16 cellular contexts compared by ENCODE assay signal in the genomic region with DNA sequence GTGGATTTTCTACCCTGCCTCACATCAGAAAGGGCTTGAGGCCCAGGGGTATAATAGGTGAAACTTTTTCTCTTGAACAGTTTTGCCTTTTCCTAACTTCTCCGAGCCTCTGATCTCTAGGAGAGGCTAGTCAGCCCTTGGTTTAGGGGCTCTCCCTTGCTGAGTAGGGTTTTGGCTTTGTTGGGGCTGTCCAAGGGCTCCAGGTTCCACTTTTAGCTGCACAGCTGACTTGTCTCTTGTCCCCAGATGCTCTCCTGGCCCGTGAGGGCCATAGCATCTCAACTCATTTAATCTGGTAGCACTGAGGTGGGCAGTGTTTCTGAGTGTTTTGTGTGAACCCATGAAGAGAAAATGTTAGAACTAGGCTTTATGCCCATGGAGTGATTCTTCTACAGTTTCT.
A peak's percentile ranks its signal among the peaks of the same experiment; 100 is the strongest.
DNase-seq lines count a peak whose midpoint lies in the region; ATAC-seq and TF ChIP-seq lines count a peak whose summit lies in the region.
"Had no signal": no experiment of that assay in that cellular context is flagged by ENCODE, and none has a peak within 500 bp of the region (broad histone marks: within the 10 kb centered on the region; RNA-seq: fewer than 3 reads in every experiment).

No MANE protein-coding gene starts in this region.

- no peak overlapping the region for H3K4me2 ChIP-seq in DND-41 (ENCODE audit: insufficient read depth, low read length)
- peak overlapping the region; percentile 3 for H3K4me2 ChIP-seq in Karpas-422 (ENCODE audit: low read depth, low read length, poor library complexity, severe bottlenecking)
- H3K4me2 ChIP-seq: PC-9 had no signal

- TF ChIP-seq CTCF in DND-41 (IDR thresholded peaks at IDR 0.05; ENCODE audit: borderline replicate concordance, extremely low read depth, low read length, poor library complexity, severe bottlenecking) (no peak), prostate gland (IDR thresholded peaks at IDR 0.05) (no peak)

- H3K27me3 ChIP-seq in DND-41 (ENCODE audit: insufficient read depth, low read length, poor library complexity) (no peaks in the 10 kb centered on the region), Karpas-422 (ENCODE audit: low read length) (no peaks in the 10 kb centered on the region), prostate gland (replicated peaks; ENCODE audit: insufficient read depth) (no peaks in the 10 kb centered on the region)
- H3K27me3 ChIP-seq in effector memory CD4-positive, alpha-beta T cell (replicated peaks; ENCODE audit: control insufficient read depth, insufficient read depth, low read length, poor library complexity, severe bottlenecking): no peaks in the 10 kb centered on the region

- peak overlapping the region; percentile 28; the same call in 1 of the 2 replicates for H3K27ac ChIP-seq in DND-41 (ENCODE audit: low read length)
- peak overlapping the region; percentile 99 for H3K27ac ChIP-seq in Karpas-422 (ENCODE audit: low read length)
- peak overlapping the region; percentile 67 for H3K27ac ChIP-seq in caudate nucleus (ENCODE audit: low read depth, low read length)
- H3K27ac ChIP-seq in prostate gland: peak overlapping the region; percentile 44 to 88
- H3K27ac ChIP-seq in effector memory CD4-positive, alpha-beta T cell (ENCODE audit: insufficient read depth, low read length, poor library complexity, severe bottlenecking): no peak overlapping the region
- H3K27ac ChIP-seq: PC-9, SK-N-MC had no signal

- peaks cover 94% of the 10 kb centered on the region for H3K36me3 ChIP-seq in DND-41 (ENCODE audit: insufficient read depth, low read length)
- H3K36me3 ChIP-seq in Karpas-422 (ENCODE audit: insufficient read depth, low read length): peaks cover 2% of the 10 kb centered on the region; the same call in 1 of the 2 replicates
- H3K36me3 ChIP-seq in prostate gland: no peaks in the 10 kb centered on the region
- H3K36me3 ChIP-seq in effector memory CD4-positive, alpha-beta T cell (ENCODE audit: control insufficient read depth, insufficient read depth, low read length): no peaks in the 10 kb centered on the region

- intact Hi-C loops in prostate gland (cut with DNase I): no loop called here

- H3K4me3 ChIP-seq in DND-41 (ENCODE audit: low read depth in 1 of 2, low read length in 2 of 2) (no peak overlapping the region), Karpas-422 (ENCODE audit: low read length) (no peak overlapping the region), prostate gland (no peak overlapping the region)
- H3K4me3 ChIP-seq in effector memory CD4-positive, alpha-beta T cell (ENCODE audit: insufficient read depth, low read depth, low read length, poor library complexity, severe bottlenecking): no peak overlapping the region
- H3K4me3 ChIP-seq: PC-9, SK-N-MC had no signal

- H3K79me2 ChIP-seq in DND-41 (ENCODE audit: insufficient read depth, low read length) (peaks cover 100% of the 10 kb centered on the region), Karpas-422 (ENCODE audit: low read length) (peaks cover 77% of the 10 kb centered on the region)

- H2AFZ ChIP-seq in DND-41 (ENCODE audit: low read depth, low read length): no peak overlapping the region
- H2AFZ ChIP-seq in Karpas-422 (ENCODE audit: low read length): no peak overlapping the region
- H2AFZ ChIP-seq: PC-9 had no signal

- H3K4me1 ChIP-seq in DND-41 (ENCODE audit: insufficient read depth, low read length) (peaks cover 58% of the 10 kb centered on the region), Karpas-422 (ENCODE audit: low read length) (peaks cover 91% of the 10 kb centered on the region), prostate gland (replicated peaks) (peaks cover 20% of the 10 kb centered on the region)
- H3K4me1 ChIP-seq in effector memory CD4-positive, alpha-beta T cell (ENCODE audit: control insufficient read depth, insufficient read depth, low read length, poor library complexity, severe bottlenecking): no peaks in the 10 kb centered on the region

- no peak for TF ChIP-seq POLR2A in prostate gland (IDR thresholded peaks at IDR 0.05)

- 52% methylated on average over 2 of the region's 2 CpGs for WGBS in prostate gland

- DNase-seq in DND-41: no peak
- no peak for DNase-seq in Karpas-422
- no peak for DNase-seq in caudate nucleus (lab: John Stamatoyannopoulos, UW)
- no peak for DNase-seq in prostate gland (ENCODE audit: low spot score)
- no peak for DNase-seq in iPS-NIHi7 (ENCODE audit: extremely low spot score)
- no peak for DNase-seq in effector memory CD4-positive, alpha-beta T cell
- DNase-seq in SK-N-DZ (ENCODE audit: low spot score): no peak
- DNase-seq: COR-L47, EL, HCEC 1CT, IMR-90, NCI-H187 treated with DMSO at 0.1 percent for 48 hours, NCI-H446 treated with DMSO at 0.1 percent for 48 hours, NCI-H748 treated with DMSO at 0.1 percent for 48 hours, PC-9 had no signal

- H3K9ac ChIP-seq in DND-41 (ENCODE audit: low read depth, low read length) (no peak overlapping the region), Karpas-422 (ENCODE audit: low read length) (peak overlapping the region; percentile 27; the same call in 1 of the 2 replicates)

- H3K9me3 ChIP-seq in DND-41 (ENCODE audit: insufficient read depth, low read length, severe bottlenecking) (no peaks in the 10 kb centered on the region), Karpas-422 (ENCODE audit: low read length) (no peaks in the 10 kb centered on the region), prostate gland (no peaks in the 10 kb centered on the region)
- no peaks in the 10 kb centered on the region for H3K9me3 ChIP-seq in effector memory CD4-positive, alpha-beta T cell (ENCODE audit: control insufficient read depth, low read length)

- H3K9me2 ChIP-seq in Karpas-422 (replicated peaks; ENCODE audit: insufficient read depth, low read length): no peaks in the 10 kb centered on the region

- no peak for ATAC-seq in DND-41 (ENCODE audit: insufficient read depth, low read depth)

- H4K20me1 ChIP-seq in DND-41 (ENCODE audit: insufficient read depth, low read length): peaks cover 78% of the 10 kb centered on the region
- H4K20me1 ChIP-seq in Karpas-422 (ENCODE audit: insufficient read depth, low read depth, low read length): no peaks in the 10 kb centered on the region
